ENCODE assay signal across 1 cellular context in the genomic region with DNA sequence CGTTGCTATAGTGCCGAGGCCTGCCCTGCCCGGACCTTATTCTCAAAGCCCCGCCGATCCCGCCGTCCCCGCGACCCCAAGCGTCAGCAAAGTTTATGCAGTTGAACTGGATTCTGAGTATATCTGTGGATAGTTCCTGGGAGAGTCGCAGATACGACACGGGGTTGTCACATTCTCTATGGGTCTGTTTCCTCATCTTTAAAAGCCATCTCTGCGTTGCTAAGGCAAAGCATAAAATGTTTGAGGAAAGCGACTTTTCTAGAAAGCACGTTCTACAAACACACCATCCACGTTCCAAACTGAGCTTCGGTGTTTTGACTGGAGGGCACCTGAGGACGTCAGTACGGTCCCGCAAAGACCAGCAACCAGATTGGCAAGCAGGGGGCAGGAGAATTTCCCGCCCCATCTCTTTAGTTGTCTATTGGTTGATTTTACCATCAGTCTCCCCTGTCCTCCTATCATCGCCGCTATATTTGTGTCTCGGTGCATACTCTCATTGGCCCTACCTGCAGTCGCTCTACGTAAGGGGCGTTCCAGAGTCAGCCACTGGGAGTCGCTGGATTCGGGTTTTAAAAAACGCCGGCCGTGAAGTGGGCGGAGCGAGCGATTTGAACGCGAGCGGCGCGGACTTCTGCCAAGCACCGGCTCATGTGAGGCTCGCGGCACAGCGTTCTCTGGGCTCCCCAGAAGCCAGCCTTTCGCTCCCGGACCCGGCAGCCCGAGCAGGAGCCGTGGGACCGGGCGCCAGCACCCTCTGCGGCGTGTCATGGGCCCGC.
TF ChIP-seq lines count a peak whose summit lies in the region.

TSS of gene CENPA (plus strand) at position 626 of the 776 bp plus-strand sequence. CDS start at position 767, 141 bp downstream.

TF ChIP-seq in HepG2, 621 proteins besides CTCF, POLR2A, EP300 and RAD21 (continued from another document and continues in another):
- TF ChIP-seq ZHX2 (IDR thresholded peaks at IDR 0.05; ENCODE audit: low read depth) (peak; percentile 56; the same call in 1 of the 2 replicates), ZHX2 (CRISPR knock-in tag; IDR thresholded peaks at IDR 0.05; ENCODE audit: borderline replicate concordance) (peak; percentile 97), ZNF766 (CRISPR knock-in tag; IDR thresholded peaks at IDR 0.05; ENCODE audit: borderline replicate concordance) (peak; percentile 97), ZNF256 (CRISPR knock-in tag; conservative IDR thresholded peaks at IDR 0.05) (peak; percentile 98), ZNF768 (CRISPR knock-in tag; IDR thresholded peaks at IDR 0.05) (peak; percentile 72; the same call in 1 of the 2 replicates), ZNF576 (CRISPR knock-in tag; IDR thresholded peaks at IDR 0.05) (peak; percentile 60; the same call in 1 of the 2 replicates), SP140L (CRISPR knock-in tag; IDR thresholded peaks at IDR 0.05; ENCODE audit: borderline replicate concordance) (peak; percentile 99), MBD4 (IDR thresholded peaks at IDR 0.05; ENCODE audit: borderline replicate concordance, low read length) (0 out of 2 replicates have a peak, but pooled peaks have one; percentile 20), ZNF572 (CRISPR knock-in tag; IDR thresholded peaks at IDR 0.05) (no peak; the same call in 1 of the 2 replicates), THAP8 (CRISPR knock-in tag; IDR thresholded peaks at IDR 0.05; ENCODE audit: borderline replicate concordance) (0 out of 2 replicates have a peak, but pooled peaks have one; percentile 74), MYNN (CRISPR knock-in tag; IDR thresholded peaks at IDR 0.05; ENCODE audit: low read depth) (peak; percentile 84; the same call in 1 of the 2 replicates), CREB3 (CRISPR knock-in tag; IDR thresholded peaks at IDR 0.05) (peak; percentile 77; the same call in 1 of the 2 replicates), ZC3H4 (CRISPR knock-in tag; IDR thresholded peaks at IDR 0.05; ENCODE audit: borderline replicate concordance) (peak; percentile 60; the same call in 1 of the 2 replicates), FOSL2 (CRISPR knock-in tag; IDR thresholded peaks at IDR 0.05) (peak; percentile 51; the same call in 1 of the 2 replicates), RFX3 (CRISPR knock-in tag; IDR thresholded peaks at IDR 0.05) (peak; percentile 54; the same call in 1 of the 2 replicates), ZNF143 (CRISPR knock-in tag; IDR thresholded peaks at IDR 0.05) (peak; percentile 53; the same call in 1 of the 2 replicates), ZSCAN20 (CRISPR knock-in tag; IDR thresholded peaks at IDR 0.05; ENCODE audit: borderline replicate concordance) (peak; percentile 98), ZNF235 (CRISPR knock-in tag; IDR thresholded peaks at IDR 0.05; ENCODE audit: borderline replicate concordance) (no peak; the same call in 1 of the 2 replicates), SKI (IDR thresholded peaks at IDR 0.05; ENCODE audit: partially characterized antibody) (no peak), SOX6 (IDR thresholded peaks at IDR 0.05) (no peak), SOX6 (CRISPR knock-in tag; IDR thresholded peaks at IDR 0.05) (peak; percentile 53), ZNF710 (CRISPR knock-in tag; IDR thresholded peaks at IDR 0.05; ENCODE audit: borderline replicate concordance) (0 out of 2 replicates have a peak, but pooled peaks have one; percentile 39), MTF1 (CRISPR knock-in tag; IDR thresholded peaks at IDR 0.05) (peak; percentile 97), RFX5 (IDR thresholded peaks at IDR 0.05; ENCODE audit: low read depth, low read length) (peak; percentile 75), ZFP1 (CRISPR knock-in tag; IDR thresholded peaks at IDR 0.05) (peak; percentile 91)
- TF ChIP-seq, protein P1, sequence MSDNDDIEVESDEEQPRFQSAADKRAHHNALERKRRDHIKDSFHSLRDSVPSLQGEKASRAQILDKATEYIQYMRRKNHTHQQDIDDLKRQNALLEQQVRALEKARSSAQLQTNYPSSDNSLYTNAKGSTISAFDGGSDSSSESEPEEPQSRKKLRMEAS (IDR thresholded peaks at IDR 0.05): peak; percentile 100
- TF ChIP-seq, protein P2, sequence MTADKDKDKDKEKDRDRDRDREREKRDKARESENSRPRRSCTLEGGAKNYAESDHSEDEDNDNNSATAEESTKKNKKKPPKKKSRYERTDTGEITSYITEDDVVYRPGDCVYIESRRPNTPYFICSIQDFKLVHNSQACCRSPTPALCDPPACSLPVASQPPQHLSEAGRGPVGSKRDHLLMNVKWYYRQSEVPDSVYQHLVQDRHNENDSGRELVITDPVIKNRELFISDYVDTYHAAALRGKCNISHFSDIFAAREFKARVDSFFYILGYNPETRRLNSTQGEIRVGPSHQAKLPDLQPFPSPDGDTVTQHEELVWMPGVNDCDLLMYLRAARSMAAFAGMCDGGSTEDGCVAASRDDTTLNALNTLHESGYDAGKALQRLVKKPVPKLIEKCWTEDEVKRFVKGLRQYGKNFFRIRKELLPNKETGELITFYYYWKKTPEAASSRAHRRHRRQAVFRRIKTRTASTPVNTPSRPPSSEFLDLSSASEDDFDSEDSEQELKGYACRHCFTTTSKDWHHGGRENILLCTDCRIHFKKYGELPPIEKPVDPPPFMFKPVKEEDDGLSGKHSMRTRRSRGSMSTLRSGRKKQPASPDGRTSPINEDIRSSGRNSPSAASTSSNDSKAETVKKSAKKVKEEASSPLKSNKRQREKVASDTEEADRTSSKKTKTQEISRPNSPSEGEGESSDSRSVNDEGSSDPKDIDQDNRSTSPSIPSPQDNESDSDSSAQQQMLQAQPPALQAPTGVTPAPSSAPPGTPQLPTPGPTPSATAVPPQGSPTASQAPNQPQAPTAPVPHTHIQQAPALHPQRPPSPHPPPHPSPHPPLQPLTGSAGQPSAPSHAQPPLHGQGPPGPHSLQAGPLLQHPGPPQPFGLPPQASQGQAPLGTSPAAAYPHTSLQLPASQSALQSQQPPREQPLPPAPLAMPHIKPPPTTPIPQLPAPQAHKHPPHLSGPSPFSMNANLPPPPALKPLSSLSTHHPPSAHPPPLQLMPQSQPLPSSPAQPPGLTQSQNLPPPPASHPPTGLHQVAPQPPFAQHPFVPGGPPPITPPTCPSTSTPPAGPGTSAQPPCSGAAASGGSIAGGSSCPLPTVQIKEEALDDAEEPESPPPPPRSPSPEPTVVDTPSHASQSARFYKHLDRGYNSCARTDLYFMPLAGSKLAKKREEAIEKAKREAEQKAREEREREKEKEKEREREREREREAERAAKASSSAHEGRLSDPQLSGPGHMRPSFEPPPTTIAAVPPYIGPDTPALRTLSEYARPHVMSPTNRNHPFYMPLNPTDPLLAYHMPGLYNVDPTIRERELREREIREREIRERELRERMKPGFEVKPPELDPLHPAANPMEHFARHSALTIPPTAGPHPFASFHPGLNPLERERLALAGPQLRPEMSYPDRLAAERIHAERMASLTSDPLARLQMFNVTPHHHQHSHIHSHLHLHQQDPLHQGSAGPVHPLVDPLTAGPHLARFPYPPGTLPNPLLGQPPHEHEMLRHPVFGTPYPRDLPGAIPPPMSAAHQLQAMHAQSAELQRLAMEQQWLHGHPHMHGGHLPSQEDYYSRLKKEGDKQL (CRISPR knock-in tag; IDR thresholded peaks at IDR 0.05; ENCODE audit: low read depth): no peak; the same call in 1 of the 2 replicates
- TF ChIP-seq, protein P3, sequence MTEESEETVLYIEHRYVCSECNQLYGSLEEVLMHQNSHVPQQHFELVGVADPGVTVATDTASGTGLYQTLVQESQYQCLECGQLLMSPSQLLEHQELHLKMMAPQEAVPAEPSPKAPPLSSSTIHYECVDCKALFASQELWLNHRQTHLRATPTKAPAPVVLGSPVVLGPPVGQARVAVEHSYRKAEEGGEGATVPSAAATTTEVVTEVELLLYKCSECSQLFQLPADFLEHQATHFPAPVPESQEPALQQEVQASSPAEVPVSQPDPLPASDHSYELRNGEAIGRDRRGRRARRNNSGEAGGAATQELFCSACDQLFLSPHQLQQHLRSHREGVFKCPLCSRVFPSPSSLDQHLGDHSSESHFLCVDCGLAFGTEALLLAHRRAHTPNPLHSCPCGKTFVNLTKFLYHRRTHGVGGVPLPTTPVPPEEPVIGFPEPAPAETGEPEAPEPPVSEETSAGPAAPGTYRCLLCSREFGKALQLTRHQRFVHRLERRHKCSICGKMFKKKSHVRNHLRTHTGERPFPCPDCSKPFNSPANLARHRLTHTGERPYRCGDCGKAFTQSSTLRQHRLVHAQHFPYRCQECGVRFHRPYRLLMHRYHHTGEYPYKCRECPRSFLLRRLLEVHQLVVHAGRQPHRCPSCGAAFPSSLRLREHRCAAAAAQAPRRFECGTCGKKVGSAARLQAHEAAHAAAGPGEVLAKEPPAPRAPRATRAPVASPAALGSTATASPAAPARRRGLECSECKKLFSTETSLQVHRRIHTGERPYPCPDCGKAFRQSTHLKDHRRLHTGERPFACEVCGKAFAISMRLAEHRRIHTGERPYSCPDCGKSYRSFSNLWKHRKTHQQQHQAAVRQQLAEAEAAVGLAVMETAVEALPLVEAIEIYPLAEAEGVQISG (CRISPR knock-in tag; IDR thresholded peaks at IDR 0.05): peak; percentile 85
- TF ChIP-seq, protein P4, sequence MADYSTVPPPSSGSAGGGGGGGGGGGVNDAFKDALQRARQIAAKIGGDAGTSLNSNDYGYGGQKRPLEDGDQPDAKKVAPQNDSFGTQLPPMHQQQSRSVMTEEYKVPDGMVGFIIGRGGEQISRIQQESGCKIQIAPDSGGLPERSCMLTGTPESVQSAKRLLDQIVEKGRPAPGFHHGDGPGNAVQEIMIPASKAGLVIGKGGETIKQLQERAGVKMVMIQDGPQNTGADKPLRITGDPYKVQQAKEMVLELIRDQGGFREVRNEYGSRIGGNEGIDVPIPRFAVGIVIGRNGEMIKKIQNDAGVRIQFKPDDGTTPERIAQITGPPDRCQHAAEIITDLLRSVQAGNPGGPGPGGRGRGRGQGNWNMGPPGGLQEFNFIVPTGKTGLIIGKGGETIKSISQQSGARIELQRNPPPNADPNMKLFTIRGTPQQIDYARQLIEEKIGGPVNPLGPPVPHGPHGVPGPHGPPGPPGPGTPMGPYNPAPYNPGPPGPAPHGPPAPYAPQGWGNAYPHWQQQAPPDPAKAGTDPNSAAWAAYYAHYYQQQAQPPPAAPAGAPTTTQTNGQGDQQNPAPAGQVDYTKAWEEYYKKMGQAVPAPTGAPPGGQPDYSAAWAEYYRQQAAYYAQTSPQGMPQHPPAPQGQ (CRISPR knock-in tag; IDR thresholded peaks at IDR 0.05; ENCODE audit: borderline replicate concordance): no peak
